26 cellular contexts compared by ENCODE assay signal in the genomic region with DNA sequence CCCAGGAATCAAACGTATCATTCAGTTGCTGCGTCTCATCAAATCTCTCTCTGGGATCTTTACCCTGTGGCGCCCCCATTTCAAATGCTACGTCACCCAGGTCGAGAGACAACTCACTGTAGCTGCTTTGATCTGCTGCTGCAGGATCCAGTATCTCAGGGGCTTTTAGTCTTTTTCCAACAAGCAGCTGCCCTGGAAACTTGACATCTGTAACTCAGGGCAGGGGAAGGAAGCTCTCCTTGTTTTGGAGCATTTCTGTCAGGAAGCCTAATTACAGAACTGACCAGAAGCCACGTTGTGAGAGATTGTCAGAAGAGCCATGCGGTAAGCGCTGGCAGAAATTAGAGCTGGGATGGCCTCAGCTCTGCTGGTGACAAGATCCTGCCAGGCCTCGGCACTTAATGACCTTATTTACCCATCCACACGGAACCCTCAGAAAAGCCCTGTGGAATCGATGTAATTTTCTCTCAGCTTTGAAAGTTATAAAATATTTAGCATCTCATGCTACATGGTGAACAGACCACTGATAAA.
DNase-seq lines count a peak whose midpoint lies in the region; ATAC-seq, FAIRE-seq and TF ChIP-seq lines count a peak whose summit lies in the region.
"Had no signal": no experiment of that assay in that cellular context is flagged by ENCODE, and none has a peak within 500 bp of the region (broad histone marks: within the 10 kb centered on the region; RNA-seq: fewer than 3 reads in every experiment).

No MANE protein-coding gene starts in this region.

- H3K4me3 Mint-ChIP-seq in glutamatergic neuron (ENCODE audit: unreplicated experiment), result no peak overlapping the region
- H3K4me3 Mint-ChIP-seq: CD14-positive monocyte; CD4-positive, alpha-beta T cell; HFFc6 had no signal

- H2AFZ ChIP-seq in HepG2 (ENCODE audit: low read length), result no peak overlapping the region
- no peak overlapping the region for H2AFZ ChIP-seq in mesenchymal stem cell (ENCODE audit: low read depth, low read length)

- no peak overlapping the region for H4K91ac ChIP-seq in mesenchymal stem cell (ENCODE audit: low read length)

- no peaks in the 10 kb centered on the region for H3K79me2 ChIP-seq in HepG2 (ENCODE audit: insufficient read depth, low read length)

- peaks cover 14% of the 10 kb centered on the region for H3K9me3 Mint-ChIP-seq in glutamatergic neuron (ENCODE audit: unreplicated experiment)
- H3K9me3 Mint-ChIP-seq: CD4-positive, alpha-beta T cell; CD8-positive, alpha-beta memory T cell; HFFc6 had no signal

- H3K4me1 Mint-ChIP-seq in glutamatergic neuron (ENCODE audit: low read depth, unreplicated experiment), result peaks cover 11% of the 10 kb centered on the region
- H3K4me1 Mint-ChIP-seq: CD14-positive monocyte; CD8-positive, alpha-beta memory T cell had no signal

- TF ChIP-seq CTCF in HepG2 (CRISPR knock-in tag; IDR thresholded peaks at IDR 0.05) (no peak), right lobe of liver (IDR thresholded peaks at IDR 0.05) (no peak), glutamatergic neuron (IDR thresholded peaks at IDR 0.05; ENCODE audit: partially characterized antibody, unreplicated experiment) (no peak)

- H3K36me3 Mint-ChIP-seq in glutamatergic neuron (ENCODE audit: unreplicated experiment), result peaks cover 8% of the 10 kb centered on the region
- H3K36me3 Mint-ChIP-seq: CD14-positive monocyte; CD8-positive, alpha-beta memory T cell had no signal

- no peaks in the 10 kb centered on the region for H4K20me1 ChIP-seq in HepG2 (ENCODE audit: insufficient read depth, low read length)

- H3K36me3 ChIP-seq in HepG2 (replicated peaks in 1 of 2; ENCODE audit: control insufficient read depth in 1 of 2, insufficient read depth in 2 of 2, low read length in 2 of 2), result peaks cover 53 to 83% of the 10 kb centered on the region in 2 experiments
- H3K36me3 ChIP-seq in right lobe of liver, result peaks cover 0 to 29% (median 12%) of the 10 kb centered on the region in 4 donors
- H3K36me3 ChIP-seq in mesenchymal stem cell (ENCODE audit: control insufficient read depth in 1 of 2, insufficient read depth in 2 of 2, low read depth in 1 of 2, low read length in 2 of 2), result peaks cover 54 to 75% of the 10 kb centered on the region in 2 experiments
- H3K36me3 ChIP-seq: HAP-1 had no signal

- POLR2A ChIA-PET in HepG2 (lab: Yijun Ruan, JAX), result no interaction called here

- H3K27ac ChIP-seq in HepG2 (ENCODE audit: extremely low read length, insufficient read depth, low read length) (no peak overlapping the region), right lobe of liver (no peak overlapping the region), mesenchymal stem cell (ENCODE audit: low read length, poor library complexity, severe bottlenecking) (no peak overlapping the region)
- H3K27ac ChIP-seq: 22Rv1; BLaER1 treated with 17β-estradiol and CSF1 and Interleukin-3, amounts not matched to agents 10 nM and 100 nM had no signal

- no peak overlapping the region for H3K14ac ChIP-seq in mesenchymal stem cell (ENCODE audit: low read length in 2 of 2)

- no peak overlapping the region for H4K8ac ChIP-seq in mesenchymal stem cell (ENCODE audit: low read length)

- no peaks in the 10 kb centered on the region for H3K9me3 ChIP-seq in HepG2 (ENCODE audit: low read length)
- no peaks in the 10 kb centered on the region for H3K9me3 ChIP-seq in right lobe of liver
- H3K9me3 ChIP-seq in mesenchymal stem cell (ENCODE audit: control insufficient read depth, low read length), result no peaks in the 10 kb centered on the region
- H3K9me3 ChIP-seq: BE2C; BLaER1 treated with 17β-estradiol and CSF1 and Interleukin-3, amounts not matched to agents 10 nM and 100 nM; HAP-1 had no signal

- BruUV-seq in HepG2 (replicated peaks; lab: Mats Ljungman, UMichigan), result no TSS peak

- CTCF ChIA-PET in HepG2 (lab: Yijun Ruan, JAX; ENCODE audit: low intra/inter-chr PET ratio, low total read pairs), result no interaction called here

- peak overlapping the region; percentile 56 for H3K27ac Mint-ChIP-seq in glutamatergic neuron (ENCODE audit: unreplicated experiment)
- H3K27ac Mint-ChIP-seq: CD14-positive monocyte; CD4-positive, alpha-beta T cell; CD8-positive, alpha-beta memory T cell; HFFc6 had no signal

- intact Hi-C loops in HepG2 (cut with micrococcal nuclease; ENCODE audit: unreplicated experiment), result no loop called here
- intact Hi-C loops in right lobe of liver (cut with DNase I), result no loop called here

- peaks cover 15% of the 10 kb centered on the region for H3K79me1 ChIP-seq in mesenchymal stem cell (replicated peaks; ENCODE audit: low read length, poor library complexity, severe bottlenecking)

- no peaks in the 10 kb centered on the region for H3K27me3 ChIP-seq in HepG2 (ENCODE audit: control insufficient read depth in 1 of 2, insufficient read depth in 2 of 2, low read length in 2 of 2)
- H3K27me3 ChIP-seq in right lobe of liver, result no peaks in the 10 kb centered on the region
- no peaks in the 10 kb centered on the region for H3K27me3 ChIP-seq in mesenchymal stem cell (ENCODE audit: control insufficient read depth in 1 of 2, insufficient read depth in 1 of 2, low read length in 2 of 2)
- H3K27me3 ChIP-seq: BE2C; BLaER1 treated with 17β-estradiol and CSF1 and Interleukin-3, amounts not matched to agents 10 nM and 100 nM had no signal

- no peak overlapping the region for H3K4me3 ChIP-seq in HepG2 (replicated peaks in 1 of 3; ENCODE audit: insufficient read depth in 1 of 3, low read depth in 2 of 3, low read length in 3 of 3)
- H3K4me3 ChIP-seq in right lobe of liver, result no peak overlapping the region
- H3K4me3 ChIP-seq in mesenchymal stem cell (ENCODE audit: insufficient read depth in 1 of 2, low read depth in 1 of 2, low read length in 2 of 2), result no peak overlapping the region
- H3K4me3 ChIP-seq: BLaER1 treated with 17β-estradiol and CSF1 and Interleukin-3, amounts not matched to agents 10 nM and 100 nM; HAP-1 had no signal

- no peak overlapping the region for H3K18ac ChIP-seq in mesenchymal stem cell (ENCODE audit: low read depth in 1 of 2, low read length in 2 of 2)

- no peak overlapping the region for H3K4ac ChIP-seq in mesenchymal stem cell (ENCODE audit: low read depth in 1 of 2, low read length in 2 of 2)

- TF ChIP-seq EP300 in HepG2 (IDR thresholded peaks at IDR 0.05; ENCODE audit: low read depth in 2 of 2, low read length in 2 of 2) (no peak), HepG2 (CRISPR knock-in tag; IDR thresholded peaks at IDR 0.05; ENCODE audit: borderline replicate concordance) (no peak)

- DNase-seq in HepG2 (ENCODE audit: low spot score) (no peak), right lobe of liver (no peak), cerebellar cortex (ENCODE audit: low spot score) (peak; percentile 81), glutamatergic neuron (no peak), retina (peak; percentile 67), mesenchymal stem cell (no peak), putamen (ENCODE audit: low spot score) (no peak), DMS79 (lab: John Stamatoyannopoulos, UW) (no peak)
- DNase-seq: ACHN; AML-193; BE2C; CD4-positive, alpha-beta T cell; CD8-positive, alpha-beta memory T cell; DMS 273 treated with DMSO at 0.1 percent for 48 hours; DMS79 treated with DMSO at 0.1 percent for 48 hours; GOT3; HFFc6 had no signal

- H2BK120ac ChIP-seq in mesenchymal stem cell (ENCODE audit: low read depth, low read length), result no peak overlapping the region

- ATAC-seq in HepG2 (no peak), right lobe of liver (no peak)

- H3K4me2 ChIP-seq in HepG2 (ENCODE audit: low read depth, low read length) (no peak overlapping the region), mesenchymal stem cell (ENCODE audit: low read length, poor library complexity, severe bottlenecking) (no peak overlapping the region)

- no peak overlapping the region for H2BK5ac ChIP-seq in mesenchymal stem cell (ENCODE audit: low read depth, low read length, poor library complexity, severe bottlenecking)

- H2BK15ac ChIP-seq in mesenchymal stem cell (ENCODE audit: low read depth, poor library complexity, severe bottlenecking), result no peak overlapping the region

- H3K9ac ChIP-seq in HepG2 (ENCODE audit: insufficient read depth, low read depth, low read length), result no peak overlapping the region
- H3K9ac ChIP-seq in mesenchymal stem cell (ENCODE audit: low read length), result no peak overlapping the region
- H3K9ac ChIP-seq: BLaER1 treated with 17β-estradiol and CSF1 and Interleukin-3, amounts not matched to agents 10 nM and 100 nM had no signal

- 95% methylated on average over 11 of the region's 11 CpGs for WGBS in HepG2 (ENCODE audit: low lambda C conversion rate)
- 68% methylated on average over 9 of the region's 11 CpGs for WGBS in right lobe of liver (ENCODE audit: insufficient coverage, low coverage, low lambda C conversion rate, missing lambda C conversion rate)
- 94% methylated on average over 8 of the region's 11 CpGs for WGBS in mesenchymal stem cell

- H3K4me1 ChIP-seq in HepG2 (ENCODE audit: insufficient read depth, low read length), result no peaks in the 10 kb centered on the region
- H3K4me1 ChIP-seq in right lobe of liver, result no peaks in the 10 kb centered on the region
- H3K4me1 ChIP-seq in mesenchymal stem cell (ENCODE audit: control insufficient read depth, insufficient read depth, low read depth, low read length), result no peaks in the 10 kb centered on the region
- H3K4me1 ChIP-seq: BE2C, HAP-1 had no signal

- no peak overlapping the region for H2BK12ac ChIP-seq in mesenchymal stem cell (ENCODE audit: low read length in 2 of 2)

- in situ Hi-C loops in HepG2 (cut with HindIII; ENCODE audit: extremely low pct_ligation_motif_present, low pct_unique_long_range_greater_than_20kb), result loop anchor here (25.0 kb wide), 1 partner anchor 574 kb away; no protein-coding TSS in a partner anchor

- H3K27me3 Mint-ChIP-seq in glutamatergic neuron (ENCODE audit: unreplicated experiment), result peaks cover 10% of the 10 kb centered on the region

- no peak for TF ChIP-seq POLR2A in HepG2 (IDR thresholded peaks at IDR 0.05; ENCODE audit: insufficient read depth in 1 of 2, low read depth in 2 of 2, low read length in 2 of 2)
- no peak for TF ChIP-seq POLR2A in right lobe of liver (IDR thresholded peaks at IDR 0.05)

- no peak for FAIRE-seq in HepG2 (lab: Jason Lieb, UNC)
- FAIRE-seq: A204.1, D721Med, G401.6, GM12892, H54 had no signal

- no peak overlapping the region for H3K23ac ChIP-seq in mesenchymal stem cell (ENCODE audit: low read length in 2 of 2)

- no peak for TF ChIP-seq RAD21 in HepG2 (CRISPR knock-in tag; IDR thresholded peaks at IDR 0.05)

- H2AK5ac ChIP-seq in mesenchymal stem cell (ENCODE audit: low read length, severe bottlenecking), result no peak overlapping the region

TF ChIP-seq in HepG2, 621 proteins besides CTCF, POLR2A, EP300 and RAD21 (continues in another document):
- TF ChIP-seq ZBTB38 (CRISPR knock-in tag; IDR thresholded peaks at IDR 0.05), result 0 out of 2 replicates have a peak, but pooled peaks have one; percentile 32

Comparison
In these comparisons a context has a peak if more than half of its experiments do, and no peak if none do; other contexts are left out.
1. DNase-seq: peak in cerebellar cortex (single experiment) and retina (single experiment); none in HepG2 (single experiment), right lobe of liver (0 of 3), glutamatergic neuron (single experiment), mesenchymal stem cell (single experiment), putamen (single experiment) and DMS79 (single experiment).